Comparison of ENCODE assay signal across 30 cellular contexts in the genomic region with DNA sequence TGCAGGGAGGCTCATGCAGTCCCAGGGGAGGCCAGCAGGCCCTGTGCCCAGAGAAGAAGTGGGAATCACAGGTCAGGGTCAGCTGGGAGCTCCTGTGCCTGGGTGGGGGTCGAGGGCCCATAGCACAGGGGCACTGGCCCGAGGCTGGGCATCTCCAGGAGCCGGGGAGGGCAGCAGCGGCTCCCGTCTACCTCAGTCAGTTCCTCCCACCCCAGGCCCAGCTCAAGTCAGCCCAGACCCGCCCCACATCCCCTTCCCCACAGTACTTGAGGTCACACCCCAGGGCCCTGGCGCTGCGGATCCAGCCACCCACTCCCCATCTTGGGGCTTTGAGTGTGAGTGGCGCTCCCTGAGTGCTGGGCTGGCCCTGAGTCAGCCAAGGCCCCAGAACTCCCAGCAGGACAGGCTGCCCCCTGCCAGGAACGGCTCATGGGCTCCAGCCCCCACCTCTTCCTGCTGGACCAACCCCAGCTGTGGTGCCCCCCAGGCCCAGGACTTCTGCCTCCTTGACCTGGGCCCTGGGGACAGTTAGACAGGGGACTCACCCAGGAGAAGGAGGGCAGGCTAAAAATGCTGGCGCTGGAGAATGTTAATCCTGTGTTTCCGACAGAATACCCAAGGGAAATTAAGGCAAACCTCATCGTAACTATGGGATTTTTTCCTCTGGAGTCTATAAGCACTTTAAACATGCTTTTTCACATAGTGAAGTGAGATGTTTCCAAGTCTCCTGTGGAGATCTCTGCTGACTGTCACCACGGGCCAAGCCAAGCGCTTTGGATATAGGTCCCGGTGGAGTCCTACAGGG.
"Had no signal": no experiment of that assay in that cellular context is flagged by ENCODE, and none has a peak within 500 bp of the region (broad histone marks: within the 10 kb centered on the region; RNA-seq: fewer than 3 reads in every experiment).

No MANE protein-coding gene starts in this region.

- H3K9ac ChIP-seq: KMS-11 had no signal

- H3K27ac ChIP-seq: brain microvascular endothelial cell, cardiac muscle cell, KMS-11, Peyer's patch, RWPE1, WERI-Rb-1 had no signal

- DNase-seq: activated CD4-positive, alpha-beta memory T cell treated with anti-CD3 and anti-CD28 coated beads, Interleukin-2, amount 10 ng/mL, durations not matched to agents 7 days and 5 days; activated CD4-positive, alpha-beta T cell treated with anti-CD3 and anti-CD28 coated beads for 1 hour; activated CD4-positive, alpha-beta T cell treated with anti-CD3 and anti-CD28 coated beads for 48 hours; activated CD4-positive, CD25-positive, alpha-beta regulatory T cell; activated CD8-positive, alpha-beta memory T cell treated with anti-CD3 and anti-CD28 coated beads for 24 hours; activated CD8-positive, alpha-beta memory T cell treated with anti-CD3 and anti-CD28 coated beads, Interleukin-2, amount 10 ng/mL, durations not matched to agents 7 days and 5 days; activated CD8-positive, alpha-beta memory T cell treated with anti-CD3 and anti-CD28 coated beads, Interleukin-2, amount 50 U/mL, for 48 hours; activated effector memory CD4-positive, alpha-beta T cell treated with Interleukin-2 at 50 U/mL for 16 hours; activated naive CD4-positive, alpha-beta T cell treated with anti-CD3 and anti-CD28 coated beads, Interleukin-2, amount 10 ng/mL, durations not matched to agents 7 days and 5 days; activated T-cell treated with anti-CD3 and anti-CD28 coated beads, Interleukin-2, amount 50 U/mL, for 48 hours; amniotic stem cell; aorta; brain microvascular endothelial cell; MM.1S; MV-4-11; NCI-H1092; NCI-H1436 treated with DMSO at 0.1 percent for 48 hours; NCI-H1694 treated with DMSO at 0.1 percent for 48 hours; NCI-H2029; NCI-H345; NCI-H524 treated with DMSO at 0.1 percent for 48 hours; Peyer's patch; SIG-M5; T1000; WERI-Rb-1 had no signal

- H3K27ac Mint-ChIP-seq: activated CD4-positive, alpha-beta memory T cell treated with anti-CD3 and anti-CD28 coated beads, Interleukin-2, amount 10 ng/mL, durations not matched to agents 7 days and 5 days; activated CD8-positive, alpha-beta memory T cell treated with anti-CD3 and anti-CD28 coated beads, Interleukin-2, amount 10 ng/mL, durations not matched to agents 7 days and 5 days; activated naive CD4-positive, alpha-beta T cell treated with anti-CD3 and anti-CD28 coated beads, Interleukin-2, amount 10 ng/mL, durations not matched to agents 7 days and 5 days; activated naive CD8-positive, alpha-beta T cell had no signal

- H3K36me3 Mint-ChIP-seq: activated CD8-positive, alpha-beta memory T cell treated with anti-CD3 and anti-CD28 coated beads, Interleukin-2, amount 10 ng/mL, durations not matched to agents 7 days and 5 days; activated naive CD4-positive, alpha-beta T cell treated with anti-CD3 and anti-CD28 coated beads, Interleukin-2, amount 10 ng/mL, durations not matched to agents 7 days and 5 days; activated naive CD8-positive, alpha-beta T cell had no signal

- H3K4me1 ChIP-seq: Peyer's patch had no signal

- ATAC-seq: activated CD8-positive, alpha-beta memory T cell treated with anti-CD3 and anti-CD28 coated beads, Interleukin-2, amount 10 ng/mL, durations not matched to agents 7 days and 5 days; Right ventricle myocardium inferior had no signal

- H3K4me3 ChIP-seq: cardiac muscle cell, Peyer's patch had no signal

- H3K27me3 Mint-ChIP-seq: activated CD4-positive, alpha-beta memory T cell treated with anti-CD3 and anti-CD28 coated beads, Interleukin-2, amount 10 ng/mL, durations not matched to agents 7 days and 5 days; activated CD8-positive, alpha-beta memory T cell treated with anti-CD3 and anti-CD28 coated beads, Interleukin-2, amount 10 ng/mL, durations not matched to agents 7 days and 5 days; activated naive CD4-positive, alpha-beta T cell treated with anti-CD3 and anti-CD28 coated beads, Interleukin-2, amount 10 ng/mL, durations not matched to agents 7 days and 5 days; activated naive CD8-positive, alpha-beta T cell had no signal

- H3K36me3 ChIP-seq: brain microvascular endothelial cell, cardiac muscle cell, Peyer's patch, WERI-Rb-1 had no signal

- H3K9me3 ChIP-seq: Peyer's patch had no signal

- H3K9me3 Mint-ChIP-seq: activated CD4-positive, alpha-beta memory T cell treated with anti-CD3 and anti-CD28 coated beads, Interleukin-2, amount 10 ng/mL, durations not matched to agents 7 days and 5 days; activated naive CD4-positive, alpha-beta T cell treated with anti-CD3 and anti-CD28 coated beads, Interleukin-2, amount 10 ng/mL, durations not matched to agents 7 days and 5 days had no signal

- H3K4me3 Mint-ChIP-seq: activated CD4-positive, alpha-beta memory T cell treated with anti-CD3 and anti-CD28 coated beads, Interleukin-2, amount 10 ng/mL, durations not matched to agents 7 days and 5 days; activated CD8-positive, alpha-beta memory T cell treated with anti-CD3 and anti-CD28 coated beads, Interleukin-2, amount 10 ng/mL, durations not matched to agents 7 days and 5 days; activated naive CD4-positive, alpha-beta T cell treated with anti-CD3 and anti-CD28 coated beads, Interleukin-2, amount 10 ng/mL, durations not matched to agents 7 days and 5 days; activated naive CD8-positive, alpha-beta T cell had no signal

- H3K27me3 ChIP-seq: brain microvascular endothelial cell, cardiac muscle cell, Peyer's patch had no signal

- H3K4me2 ChIP-seq: KMS-11 had no signal
